In the genomic region with DNA sequence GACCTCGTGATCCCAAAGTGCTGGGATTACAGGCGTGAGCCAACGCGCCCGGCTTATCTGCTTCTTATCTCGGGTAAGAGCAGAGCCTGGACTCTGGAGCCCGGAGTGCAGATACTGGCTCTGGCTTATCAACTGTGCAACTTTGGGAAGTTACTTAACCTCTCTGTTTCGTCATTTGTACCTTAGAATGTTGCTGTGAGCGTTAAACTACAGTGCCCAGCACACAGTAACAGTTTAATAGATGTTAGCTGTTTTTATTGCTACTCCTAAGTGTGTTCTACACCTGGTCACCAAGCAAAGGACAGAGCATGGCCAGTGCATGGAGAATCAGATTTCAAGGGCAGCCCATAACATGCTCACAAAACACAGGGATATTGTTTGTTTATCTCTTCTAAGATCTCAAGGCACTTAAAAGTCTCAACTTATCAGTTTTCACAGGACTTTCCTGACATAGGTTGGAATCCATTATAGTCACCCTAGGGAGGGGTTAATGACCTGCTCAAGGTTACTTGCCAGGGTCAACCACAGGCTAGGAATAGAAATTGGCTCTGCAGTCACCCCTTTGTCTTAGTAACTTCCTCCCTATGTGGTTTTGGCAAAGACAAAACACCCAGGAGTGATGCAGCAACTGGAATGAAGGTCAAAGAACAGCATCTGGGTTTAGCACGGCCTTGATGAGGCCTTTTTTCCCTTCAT, we compare ENCODE assay signal across 8 cellular contexts. TPM values are rescaled to one million over a fixed set of nuclear protein-coding genes. Genes with fewer than 3 reads are reported as not detected.
DNase-seq lines count a peak whose midpoint lies in the region; TF ChIP-seq lines count a peak whose summit lies in the region.

No MANE protein-coding gene starts in this region.

- 29 to 46% (median 30%) methylated on average over 10 of the region's 10 CpGs for WGBS in ovary, 3 donors

- H3K27me3 ChIP-seq in ovary, result no peaks in the 10 kb centered on the region
- no peaks in the 10 kb centered on the region for H3K27me3 ChIP-seq in effector memory CD4-positive, alpha-beta T cell (replicated peaks; ENCODE audit: control insufficient read depth, insufficient read depth, low read length, poor library complexity, severe bottlenecking)

- H3K9me3 ChIP-seq in ovary, result no peaks in the 10 kb centered on the region
- H3K9me3 ChIP-seq in effector memory CD4-positive, alpha-beta T cell (ENCODE audit: control insufficient read depth, low read length), result no peaks in the 10 kb centered on the region

- TF ChIP-seq EP300 in ovary (IDR thresholded peaks at IDR 0.05), result no peak

- no peak for TF ChIP-seq CTCF in ovary (IDR thresholded peaks at IDR 0.05)

- intact Hi-C loops in ovary (cut with DNase I), result no loop called here

- peak; percentile 74 for DNase-seq in EL
- peak; percentile 51 for DNase-seq in NOMO-1 treated with dmso at 0.1 percent for 144 hours (lab: John Stamatoyannopoulos, UW; ENCODE audit: unreplicated experiment)
- peak; percentile 93 for DNase-seq in fibroblast of gingiva (ENCODE audit: low read depth)
- DNase-seq in ovary, result peak in 3 of 5 donors; percentile 38 to 43 (median 39)
- no peak for DNase-seq in stimulated activated naive CD4-positive, alpha-beta T cell treated with Interleukin-2 at 50 U/mL for 16 hours (lab: John Stamatoyannopoulos, UW)
- DNase-seq in NCI-H1048 (lab: John Stamatoyannopoulos, UW), result no peak
- no peak for DNase-seq in effector memory CD4-positive, alpha-beta T cell
- DNase-seq in NCI-H2171 (lab: John Stamatoyannopoulos, UW), result no peak

- H3K4me3 ChIP-seq in ovary, result no peak overlapping the region
- H3K4me3 ChIP-seq in effector memory CD4-positive, alpha-beta T cell (ENCODE audit: insufficient read depth, low read depth, low read length, poor library complexity, severe bottlenecking), result no peak overlapping the region

- no peak for TF ChIP-seq POLR2A in ovary (IDR thresholded peaks at IDR 0.05)

- peaks cover 17% of the 10 kb centered on the region for H3K4me1 ChIP-seq in ovary (ENCODE audit: insufficient read depth)
- no peaks in the 10 kb centered on the region for H3K4me1 ChIP-seq in effector memory CD4-positive, alpha-beta T cell (ENCODE audit: control insufficient read depth, insufficient read depth, low read length, poor library complexity, severe bottlenecking)

- H3K27ac ChIP-seq in ovary, result peak overlapping the region in 1 of 2 donors; percentile 58
- H3K27ac ChIP-seq in effector memory CD4-positive, alpha-beta T cell (ENCODE audit: insufficient read depth, low read length, poor library complexity, severe bottlenecking), result no peak overlapping the region

- no peaks in the 10 kb centered on the region for H3K36me3 ChIP-seq in ovary
- H3K36me3 ChIP-seq in effector memory CD4-positive, alpha-beta T cell (ENCODE audit: control insufficient read depth, insufficient read depth, low read length), result no peaks in the 10 kb centered on the region

RNA-seq across cellular contexts. Expression of a gene that starts 22.5 kb away (rescaled TPM):
- total RNA-seq in ovary, result 100 to 1,000 TPM; 151 to 239 (median 193) TPM
- 100 to 1,000 TPM; 186 to 187 TPM for polyA plus RNA-seq in ovary

RNA-seq across cellular contexts. Expression of a gene that starts 54.8 kb away (rescaled TPM):
- total RNA-seq in ovary, result 100 to 1,000 TPM; 213 to 462 (median 302) TPM
- polyA plus RNA-seq in ovary, result 100 to 1,000 TPM; 285 to 566 TPM

Comparison
In these comparisons a context has a peak if more than half of its experiments do, and no peak if none do; other contexts are left out.
1. DNase-seq: peak in EL (single experiment), NOMO-1 treated with dmso at 0.1 percent for 144 hours (single experiment), fibroblast of gingiva (single experiment) and ovary (3 of 5); none in stimulated activated naive CD4-positive, alpha-beta T cell treated with Interleukin-2 at 50 U/mL for 16 hours (single experiment), NCI-H1048 (single experiment), effector memory CD4-positive, alpha-beta T cell (0 of 3) and NCI-H2171 (single experiment).